14 cellular contexts compared by ENCODE assay signal in the genomic region with DNA sequence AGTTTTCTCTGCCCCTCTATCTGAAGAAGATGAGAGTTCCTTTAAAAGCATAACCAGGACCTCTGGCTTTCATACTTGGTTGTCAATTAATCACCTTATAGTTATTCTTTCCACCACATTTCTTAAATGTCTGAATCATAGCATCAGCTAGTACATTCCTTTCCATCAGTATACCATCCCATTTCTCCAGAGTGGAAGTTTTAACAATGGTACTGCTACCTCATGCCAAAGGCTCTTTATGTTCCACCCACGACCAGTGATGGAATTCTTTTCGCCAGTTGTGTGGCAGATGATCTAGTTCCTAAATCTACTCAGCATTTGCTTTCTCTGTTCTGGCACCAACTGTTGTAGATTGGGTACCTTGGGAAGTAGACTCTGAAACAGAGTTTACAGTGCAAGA.
DNase-seq lines count a peak whose midpoint lies in the region; ATAC-seq and TF ChIP-seq lines count a peak whose summit lies in the region.
"Had no signal": no experiment of that assay in that cellular context is flagged by ENCODE, and none has a peak within 500 bp of the region (broad histone marks: within the 10 kb centered on the region; RNA-seq: fewer than 3 reads in every experiment).

No MANE protein-coding gene starts in this region.

- H3K79me1 ChIP-seq in mesendoderm (ENCODE audit: low read length): no peaks in the 10 kb centered on the region

- H3K4me3 ChIP-seq in AG09309 (ENCODE audit: control insufficient read depth, low read depth, low read length) (no peak overlapping the region), mesendoderm (ENCODE audit: low read length) (no peak overlapping the region)

- no peaks in the 10 kb centered on the region for H3K79me2 ChIP-seq in mesendoderm (ENCODE audit: control insufficient read depth, insufficient read depth, low read length)

- CTCF ChIA-PET in activated CD8-positive, alpha-beta T cell treated with anti-CD3 and anti-CD28 coated beads, Interleukin-2, amount 10 ng/mL, durations not matched to agents 7 days and 5 days (lab: Charles Lee): no interaction called here

- DNase-seq in AG09309 (ENCODE audit: low read depth): peak; percentile 27
- peak; percentile 68 for DNase-seq in M059J (ENCODE audit: low read depth)
- DNase-seq in dedifferentiated amniotic fluid mesenchymal stem cell (ENCODE audit: extremely low spot score): peak; percentile 55
- peak; percentile 1 for DNase-seq in mesendoderm
- no peak for DNase-seq in superior temporal gyrus (ENCODE audit: extremely low spot score)
- DNase-seq in activated CD8-positive, alpha-beta T cell treated with anti-CD3 and anti-CD28 coated beads, Interleukin-2, amount 10 ng/mL, durations not matched to agents 7 days and 5 days: no peak
- DNase-seq in NCI-H1694 (lab: John Stamatoyannopoulos, UW): no peak
- DNase-seq: activated naive CD4-positive, alpha-beta T cell treated with anti-CD3 and anti-CD28 coated beads, Interleukin-2, amount 50 U/mL, for 16 hours; NCI-H1048; NCI-H345 had no signal

- no peak overlapping the region for H3K4me2 ChIP-seq in mesendoderm (ENCODE audit: low read length)

- no peaks in the 10 kb centered on the region for H3K9me3 Mint-ChIP-seq in activated CD8-positive, alpha-beta T cell treated with anti-CD3 and anti-CD28 coated beads, Interleukin-2, amount 10 ng/mL, durations not matched to agents 7 days and 5 days (ENCODE audit: insufficient read depth)
- H3K9me3 Mint-ChIP-seq: memory B cell, WTC11 had no signal

- H3K56ac ChIP-seq in mesendoderm (ENCODE audit: low read length): no peak overlapping the region

- H2BK15ac ChIP-seq in mesendoderm (replicated peaks; ENCODE audit: low read depth): no peak overlapping the region

- no peaks in the 10 kb centered on the region for H3K36me3 ChIP-seq in mesendoderm (ENCODE audit: control insufficient read depth, insufficient read depth, low read length)

- H4K8ac ChIP-seq in mesendoderm (ENCODE audit: low read depth, low read length): no peak overlapping the region

- no peak overlapping the region for H3K4me3 Mint-ChIP-seq in activated CD8-positive, alpha-beta T cell treated with anti-CD3 and anti-CD28 coated beads, Interleukin-2, amount 10 ng/mL, durations not matched to agents 7 days and 5 days
- H3K4me3 Mint-ChIP-seq: B cell, memory B cell, WTC11 had no signal

- no peak overlapping the region for H3K27ac ChIP-seq in mesendoderm (ENCODE audit: low read depth, low read length)

- no peak overlapping the region for H2AK5ac ChIP-seq in mesendoderm (ENCODE audit: low read length)

- H2BK120ac ChIP-seq in mesendoderm (ENCODE audit: low read depth, low read length): no peak overlapping the region

- H3K18ac ChIP-seq in mesendoderm (ENCODE audit: low read length): no peak overlapping the region

- H3K4me1 Mint-ChIP-seq in activated CD8-positive, alpha-beta T cell treated with anti-CD3 and anti-CD28 coated beads, Interleukin-2, amount 10 ng/mL, durations not matched to agents 7 days and 5 days (ENCODE audit: low read depth): no peaks in the 10 kb centered on the region
- H3K4me1 Mint-ChIP-seq: B cell, memory B cell, WTC11 had no signal

- no peaks in the 10 kb centered on the region for H3K4me1 ChIP-seq in mesendoderm (ENCODE audit: control insufficient read depth, low read depth, low read length)

- no peaks in the 10 kb centered on the region for H3K27me3 ChIP-seq in mesendoderm (ENCODE audit: insufficient read depth, low read length, poor library complexity)

- H3K9ac ChIP-seq in mesendoderm (ENCODE audit: low read length): no peak overlapping the region

- H3K4ac ChIP-seq in mesendoderm (ENCODE audit: low read depth, low read length): no peak overlapping the region

- no peak for ATAC-seq in HG03039 (IDR thresholded peaks at IDR 0.05; ENCODE audit: unreplicated experiment)
- no peak for ATAC-seq in activated CD8-positive, alpha-beta T cell treated with anti-CD3 and anti-CD28 coated beads, Interleukin-2, amount 10 ng/mL, durations not matched to agents 7 days and 5 days
- ATAC-seq: WTC11 had no signal

- WGBS in mesendoderm (ENCODE audit: extremely low coverage, insufficient coverage, low lambda C conversion rate): no CpG with 5 or more reads among the region's 2 CpGs

- no peak overlapping the region for H4K5ac ChIP-seq in mesendoderm (ENCODE audit: low read length)

- no peak overlapping the region for H3K23ac ChIP-seq in mesendoderm (ENCODE audit: low read length)

- H2BK5ac ChIP-seq in mesendoderm (ENCODE audit: low read length): no peak overlapping the region

- no peak for TF ChIP-seq CTCF in AG09309 (IDR thresholded peaks at IDR 0.05; ENCODE audit: control insufficient read depth, insufficient read depth, low read depth, low read length, missing control alignments)

- no peak overlapping the region for H3K27ac Mint-ChIP-seq in activated CD8-positive, alpha-beta T cell treated with anti-CD3 and anti-CD28 coated beads, Interleukin-2, amount 10 ng/mL, durations not matched to agents 7 days and 5 days
- H3K27ac Mint-ChIP-seq: B cell, memory B cell, WTC11 had no signal

- POLR2A ChIA-PET in activated CD8-positive, alpha-beta T cell treated with anti-CD3 and anti-CD28 coated beads, Interleukin-2, amount 10 ng/mL, durations not matched to agents 7 days and 5 days (lab: Charles Lee): no interaction called here

- peaks cover 2% of the 10 kb centered on the region for H3K27me3 Mint-ChIP-seq in activated CD8-positive, alpha-beta T cell treated with anti-CD3 and anti-CD28 coated beads, Interleukin-2, amount 10 ng/mL, durations not matched to agents 7 days and 5 days (ENCODE audit: low read depth)

- no peaks in the 10 kb centered on the region for H3K36me3 Mint-ChIP-seq in activated CD8-positive, alpha-beta T cell treated with anti-CD3 and anti-CD28 coated beads, Interleukin-2, amount 10 ng/mL, durations not matched to agents 7 days and 5 days (ENCODE audit: low read depth)
- H3K36me3 Mint-ChIP-seq: memory B cell, WTC11 had no signal

Comparison
In these comparisons a context has a peak if more than half of its experiments do, and no peak if none do; other contexts are left out.
1. DNase-seq: peak in AG09309 (single experiment), M059J (single experiment), dedifferentiated amniotic fluid mesenchymal stem cell (single experiment) and mesendoderm (single experiment); none in superior temporal gyrus (single experiment), activated CD8-positive, alpha-beta T cell treated with anti-CD3 and anti-CD28 coated beads, Interleukin-2, amount 10 ng/mL, durations not matched to agents 7 days and 5 days (single experiment) and NCI-H1694 (single experiment).